In the genomic region with DNA sequence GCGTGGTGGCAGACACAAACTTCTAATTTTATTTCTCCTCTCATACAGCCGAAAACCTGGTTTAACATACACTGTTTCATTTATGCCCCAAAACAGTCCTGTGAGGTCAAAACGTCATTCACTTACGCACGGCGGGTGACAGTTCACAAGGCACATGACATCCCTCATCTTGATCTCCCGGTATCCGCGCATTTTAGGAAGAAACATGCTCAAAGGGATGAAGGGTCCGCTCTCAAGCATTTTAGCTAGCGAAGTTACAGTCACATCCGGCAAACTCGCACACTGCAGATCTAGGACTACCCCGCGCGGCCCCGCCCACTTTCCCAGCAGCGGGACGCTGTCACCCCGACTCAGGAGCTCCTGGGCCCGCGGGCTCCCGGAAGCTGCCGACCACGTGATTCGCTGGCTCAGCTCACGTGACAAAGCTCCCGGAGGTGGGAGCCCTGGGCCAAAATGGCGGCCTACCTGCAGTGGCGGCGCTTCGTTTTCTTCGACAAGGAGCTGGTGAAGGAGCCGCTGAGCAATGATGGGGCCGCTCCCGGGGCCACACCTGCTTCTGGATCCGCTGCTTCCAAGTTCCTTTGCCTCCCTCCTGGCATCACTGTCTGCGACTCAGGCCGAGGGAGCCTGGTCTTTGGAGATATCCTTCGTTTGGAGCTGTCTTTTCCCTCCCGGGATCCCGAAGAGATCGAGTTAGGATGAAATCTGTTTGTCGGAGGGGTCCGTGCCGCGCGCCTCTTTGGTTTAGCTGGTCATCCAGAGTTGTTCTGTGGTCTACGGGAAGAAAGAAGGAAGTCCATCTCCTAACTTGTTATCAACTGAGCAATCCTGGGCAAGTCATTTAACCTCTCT, we compare ENCODE assay signal across 8 cellular contexts. TPM values are rescaled to one million over a fixed set of nuclear protein-coding genes. Genes with fewer than 3 reads are reported as not detected.
A peak's percentile ranks its signal among the peaks of the same experiment; 100 is the strongest.
DNase-seq lines count a peak whose midpoint lies in the region; ATAC-seq and TF ChIP-seq lines count a peak whose summit lies in the region.

A gene (plus strand): TSS at position 448 of the 852 bp plus-strand sequence. CDS start 6 bp downstream, at position 454.

- DNase-seq in CD4-positive, alpha-beta memory T cell: peak; percentile 97 to 98 (median 97)
- DNase-seq in HL-60 (ENCODE audit: low read depth in 1 of 2, low spot score in 1 of 2): peak; percentile 96 to 98
- DNase-seq in NK-92 (lab: John Stamatoyannopoulos, UW; ENCODE audit: unreplicated experiment): peak; percentile 87
- DNase-seq in activated CD8-positive, alpha-beta memory T cell treated with anti-CD3 and anti-CD28 coated beads for 1 hour (ENCODE audit: extremely low read depth in 1 of 2, low read depth in 1 of 2): peak; percentile 91 to 98
- DNase-seq in effector CD4-positive, alpha-beta T cell: peak; percentile 98
- DNase-seq in lung (ENCODE audit: low spot score): peak; percentile 98
- peak; percentile 94 to 97 (median 94) for DNase-seq in stimulated activated CD4-positive, alpha-beta T cell treated with anti-CD3 and anti-CD28 coated beads, TNF-alpha, amount 100 ng/mL, for 4 hours (ENCODE audit: low read depth in 3 of 3)

- ATAC-seq in GM19455 (IDR thresholded peaks at IDR 0.05; ENCODE audit: unreplicated experiment) (peak; percentile 92), lung (ENCODE audit: insufficient read depth, low FRiP score) (peak; percentile 98)

- CTCF ChIA-PET in CD4-positive, alpha-beta memory T cell (lab: Charles Lee; ENCODE audit: partially characterized antibody): interaction anchor here (0.6 to 4.2 kb wide), 30 partner anchors 10 to 275 kb away, joined by 3 to 18 read pairs (median 4); a partner anchor contains a TSS

- WGBS in lung, 2 donors: 0% methylated on average over 49 of the region's 49 CpGs

- peak within 1 kb of the TSS; percentile 88 for H3K27ac ChIP-seq in CD4-positive, alpha-beta memory T cell (ENCODE audit: low read depth, low read length)
- H3K27ac ChIP-seq in HL-60 (replicated peaks) (peak within 1 kb of the TSS; percentile 86), lung (ENCODE audit: low read depth in 1 of 2, low read length in 1 of 2) (peak within 1 kb of the TSS; percentile 85 to 87)

- peak within 1 kb of the TSS; percentile 87 to 99 for H3K4me3 ChIP-seq in CD4-positive, alpha-beta memory T cell (ENCODE audit: low read length in 2 of 2)
- H3K4me3 ChIP-seq in HL-60 (replicated peaks; ENCODE audit: insufficient read depth, low read length) (peak within 1 kb of the TSS; percentile 80), lung (peak within 1 kb of the TSS; percentile 95)

- H3K27me3 ChIP-seq in CD4-positive, alpha-beta memory T cell (ENCODE audit: insufficient read depth, low read length): no peaks in the 10 kb centered on the region
- H3K27me3 ChIP-seq in HL-60 (ENCODE audit: insufficient read depth, poor library complexity, severe bottlenecking) (no peaks in the 10 kb centered on the region), lung (ENCODE audit: control insufficient read depth, insufficient read depth) (no peaks in the 10 kb centered on the region)

- peak within 1 kb of the TSS; percentile 91 to 99 (median 94) for H3K4me3 Mint-ChIP-seq in CD4-positive, alpha-beta memory T cell

- H3K27me3 Mint-ChIP-seq in CD4-positive, alpha-beta memory T cell: no peaks in the 10 kb centered on the region

- peaks cover 13 to 38% of the 10 kb centered on the region in 2 donors for H3K36me3 Mint-ChIP-seq in CD4-positive, alpha-beta memory T cell

- H3K4me1 ChIP-seq in CD4-positive, alpha-beta memory T cell (ENCODE audit: insufficient read depth, low read length): peaks cover 34% of the 10 kb centered on the region
- H3K4me1 ChIP-seq in lung (ENCODE audit: control insufficient read depth in 2 of 2, insufficient read depth in 2 of 2, low read length in 2 of 2): peaks cover 3 to 4% of the 10 kb centered on the region in 2 donors

- peaks cover 18% of the 10 kb centered on the region for H3K36me3 ChIP-seq in CD4-positive, alpha-beta memory T cell (ENCODE audit: insufficient read depth, low read length)
- peaks cover 13 to 17% of the 10 kb centered on the region in 2 donors for H3K36me3 ChIP-seq in lung (ENCODE audit: control insufficient read depth in 2 of 2, insufficient read depth in 2 of 2, low read length in 2 of 2)

- H3K9me3 Mint-ChIP-seq in CD4-positive, alpha-beta memory T cell: no peaks in the 10 kb centered on the region

- H3K4me1 Mint-ChIP-seq in CD4-positive, alpha-beta memory T cell: peaks cover 23 to 43% (median 36%) of the 10 kb centered on the region in 4 donors

- POLR2A ChIA-PET in CD4-positive, alpha-beta memory T cell (lab: Charles Lee; ENCODE audit: partially characterized antibody): interaction anchor here (0.6 to 4.6 kb wide), 34 partner anchors 11 to 278 kb away, joined by 3 to 77 read pairs (median 4); a partner anchor contains a TSS

- no peak for TF ChIP-seq CTCF in HL-60 (IDR thresholded peaks at IDR 0.05; ENCODE audit: insufficient read depth, low read length)
- TF ChIP-seq CTCF in lung (IDR thresholded peaks at IDR 0.05; ENCODE audit: control extremely low read depth, extremely low read depth): no peak

- peak within 1 kb of the TSS; percentile 92 to 100 (median 98) for H3K27ac Mint-ChIP-seq in CD4-positive, alpha-beta memory T cell

- no peaks in the 10 kb centered on the region for H3K9me3 ChIP-seq in CD4-positive, alpha-beta memory T cell (ENCODE audit: control insufficient read depth in 1 of 2, low read length in 2 of 2)
- H3K9me3 ChIP-seq in lung (ENCODE audit: control insufficient read depth in 2 of 2, insufficient read depth in 1 of 2, low read length in 1 of 2): no peaks in the 10 kb centered on the region

- intact Hi-C loops in CD4-positive, alpha-beta memory T cell (cut with micrococcal nuclease): loop anchor here (1.0 to 5.0 kb wide), 7 partner anchors 10 to 215 kb away; a partner anchor contains a TSS

RNA-seq across cellular contexts. Expression of the gene that starts here (rescaled TPM):
- 10 to 100 TPM; 56.2 to 61.2 TPM for total RNA-seq in CD4-positive, alpha-beta memory T cell
- polyA plus RNA-seq in CD4-positive, alpha-beta memory T cell: 10 to 100 TPM; 36.0 to 61.7 TPM
- total RNA-seq in lung: 10 to 100 TPM; 34.6 to 36.0 TPM
- polyA plus RNA-seq in lung: 10 to 100 TPM; 33.8 to 56.1 TPM

Comparison
In these comparisons a context has a peak if more than half of its experiments do, and no peak if none do; other contexts are left out.
1. Peak in every context shown above with its lines: DNase-seq, ATAC-seq, H3K4me3 ChIP-seq and H3K27ac ChIP-seq.